ENCODE assay signal across 3 cellular contexts in genomic region chr19:50224986-50225747, GRCh38.
TF ChIP-seq lines count a peak whose summit lies in the region.

No MANE protein-coding gene starts in this region.

TF ChIP-seq in HEK293, 187 proteins besides CTCF, POLR2A, EP300 and RAD21:
- TF ChIP-seq SETDB1 (IDR thresholded peaks at IDR 0.05; ENCODE audit: insufficient read length, low read length) (peak; percentile 90), ZNF624 (tag by site-specific recombination; IDR thresholded peaks at IDR 0.05) (peak; percentile 100), TRIM28 (IDR thresholded peaks at IDR 0.05; ENCODE audit: borderline replicate concordance, low read length) (0 out of 2 replicates have a peak, but pooled peaks have one; percentile 33), ZSCAN5A (tag by site-specific recombination; IDR thresholded peaks at IDR 0.05) (no peak), ZNF645 (tag by site-specific recombination; IDR thresholded peaks at IDR 0.05) (no peak)

TF ChIP-seq in K562, 482 proteins besides CTCF, POLR2A, EP300 and RAD21:
- TF ChIP-seq RBM25 (IDR thresholded peaks at IDR 0.05; ENCODE audit: low read depth, low read length, severe bottlenecking) (peak; percentile 82), CBX3 (IDR thresholded peaks at IDR 0.05; ENCODE audit: borderline replicate concordance in 1 of 2, low read length in 2 of 2) (peak in 1 of 2 experiments; percentile 39; a peak in 1 of 3 replicates), CUX1 (CRISPR knock-in tag; IDR thresholded peaks at IDR 0.05) (no peak), SMC3 (conservative IDR thresholded peaks at IDR 0.05; ENCODE audit: insufficient read depth, low read depth, low read length) (no peak)

TF ChIP-seq in HepG2, 621 proteins besides CTCF, POLR2A, EP300 and RAD21:
- TF ChIP-seq ZNF280D (CRISPR knock-in tag; IDR thresholded peaks at IDR 0.05), result 0 out of 2 replicates have a peak, but pooled peaks have one; percentile 30
- no peak for TF ChIP-seq ZNF282 (IDR thresholded peaks at IDR 0.05; ENCODE audit: partially characterized antibody)
